ENCODE assay signal across 10 cellular contexts in genomic region chr19:6276447-6276846, GRCh38. TPM values are rescaled to one million over a fixed set of nuclear protein-coding genes. Genes with fewer than 3 reads are reported as not detected.
DNase-seq lines count a peak whose midpoint lies in the region; ATAC-seq and TF ChIP-seq lines count a peak whose summit lies in the region.
"Had no signal": no experiment of that assay in that cellular context is flagged by ENCODE, and none has a peak within 500 bp of the region (broad histone marks: within the 10 kb centered on the region; RNA-seq: fewer than 3 reads in every experiment).

No MANE protein-coding gene starts in this region.

- WGBS in suprapubic skin = 60% methylated on average over 12 of the region's 12 CpGs

- peak overlapping the region; percentile 46 to 92 for H3K27ac ChIP-seq in ascending aorta
- H3K27ac ChIP-seq in suprapubic skin = peak overlapping the region; percentile 60
- H3K27ac ChIP-seq: HL-60 had no signal

- TF ChIP-seq POLR2A in suprapubic skin (IDR thresholded peaks at IDR 0.05) = no peak

- H3K27me3 ChIP-seq in ascending aorta = no peaks in the 10 kb centered on the region
- no peaks in the 10 kb centered on the region for H3K27me3 ChIP-seq in suprapubic skin

- ATAC-seq in left colon (no peak), HG02970 (IDR thresholded peaks at IDR 0.05; ENCODE audit: low FRiP score, unreplicated experiment) (no peak)

- H3K36me3 ChIP-seq in ascending aorta (no peaks in the 10 kb centered on the region), suprapubic skin (no peaks in the 10 kb centered on the region)

- no peak for TF ChIP-seq CTCF in ascending aorta (IDR thresholded peaks at IDR 0.05)
- no peak for TF ChIP-seq CTCF in suprapubic skin (IDR thresholded peaks at IDR 0.05)

- no peaks in the 10 kb centered on the region for H3K9me3 ChIP-seq in ascending aorta
- no peaks in the 10 kb centered on the region for H3K9me3 ChIP-seq in suprapubic skin

- H3K4me1 ChIP-seq in ascending aorta = peaks cover 30 to 65% of the 10 kb centered on the region in 2 donors
- H3K4me1 ChIP-seq in suprapubic skin = peaks cover 84% of the 10 kb centered on the region

- intact Hi-C loops in ascending aorta (cut with DNase I) = loop anchor here (5.0 kb wide), 1 partner anchor 219 kb away; no protein-coding TSS in a partner anchor
- intact Hi-C loops in left colon (cut with DNase I, micrococcal nuclease) = no loop called here

- TF ChIP-seq EP300 in suprapubic skin (IDR thresholded peaks at IDR 0.05) = no peak

- no peak overlapping the region for H3K4me3 ChIP-seq in ascending aorta
- no peak overlapping the region for H3K4me3 ChIP-seq in suprapubic skin

- DNase-seq in HUDEP-2 (lab: John Stamatoyannopoulos, UW; ENCODE audit: unreplicated experiment in 76 of 76) (peak in 56 of 76 experiments; percentile 16 to 87 (median 58)), ascending aorta (ENCODE audit: low spot score in 2 of 2) (peak in 1 of 2 donors; percentile 88), left colon (peak; percentile 40 to 67), suprapubic skin (ENCODE audit: low spot score in 2 of 2) (peak; percentile 88 to 91), NCI-H2227 (lab: John Stamatoyannopoulos, UW; ENCODE audit: unreplicated experiment) (no peak), GOT3 (lab: John Stamatoyannopoulos, UW) (no peak)
- DNase-seq: activated effector memory CD4-positive, alpha-beta T cell treated with anti-CD3 and anti-CD28 coated beads, Interleukin-2, amount 50 U/mL, for 16 hours; kidney glomerular epithelial cell had no signal

RNA-seq across cellular contexts. Expression of gene MLLT1, which starts 3.3 kb away (rescaled TPM):
- total RNA-seq in ascending aorta (34.5 TPM), left colon (10 to 100 TPM; 28.3 to 37.2 TPM), suprapubic skin (10 to 100 TPM; 16.0 to 29.0 (median 22.7) TPM)

RNA-seq across cellular contexts. Expression of gene ACER1, which starts 57.0 kb away (rescaled TPM):
- total RNA-seq in ascending aorta (not detected), left colon (not detected), suprapubic skin (10 to 100 TPM; 22.2 to 81.4 (median 51.8) TPM)

Comparison
In these comparisons a context has a peak if more than half of its experiments do, and no peak if none do; other contexts are left out.
1. DNase-seq: peak in HUDEP-2 (56 of 76), left colon (2 of 2) and suprapubic skin (2 of 2); none in NCI-H2227 (single experiment) and GOT3 (single experiment).
2. RNA of gene ACER1, which starts 57.0 kb away (total RNA-seq): 22.2 to 81.4 TPM in suprapubic skin; not detected in ascending aorta (single experiment) and not detected in left colon; every median in the first group is over 10 times any median in the second.